10 cellular contexts compared by ENCODE assay signal in genomic region chr1:31295874-31296485, GRCh38. TPM values are rescaled to one million over a fixed set of nuclear protein-coding genes. Genes with fewer than 3 reads are reported as not detected.
DNase-seq lines count a peak whose midpoint lies in the region; ATAC-seq, FAIRE-seq and TF ChIP-seq lines count a peak whose summit lies in the region.
"Had no signal": no experiment of that assay in that cellular context is flagged by ENCODE, and none has a peak within 500 bp of the region (broad histone marks: within the 10 kb centered on the region; RNA-seq: fewer than 3 reads in every experiment).

No MANE protein-coding gene starts in this region.

- H3K4me1 Mint-ChIP-seq in CD4-positive, alpha-beta T cell (ENCODE audit: low read depth): peaks cover 13% of the 10 kb centered on the region
- peaks cover 16% of the 10 kb centered on the region for H3K4me1 Mint-ChIP-seq in neural progenitor cell

- H3K4me2 ChIP-seq in MM.1S (ENCODE audit: low read depth, low read length) (peak overlapping the region; percentile 89), endothelial cell of umbilical vein (ENCODE audit: insufficient read depth, low read length) (peak overlapping the region; percentile 97), neural progenitor cell (peak overlapping the region; percentile 84)

- H3K9me1 ChIP-seq in endothelial cell of umbilical vein (replicated peaks; ENCODE audit: control insufficient read depth, extremely low read depth, insufficient read depth, low read length): no peaks in the 10 kb centered on the region

- peak overlapping the region; percentile 90 for H3K4me3 ChIP-seq in MM.1S (ENCODE audit: low read length)
- peak overlapping the region; percentile 98 to 100 (median 98) for H3K4me3 ChIP-seq in endothelial cell of umbilical vein (replicated peaks in 1 of 3; ENCODE audit: insufficient read depth in 1 of 3, low read depth in 1 of 3, low read length in 3 of 3)
- peak overlapping the region; percentile 84 for H3K4me3 ChIP-seq in neural progenitor cell

- H3K9me2 ChIP-seq in MM.1S (replicated peaks; ENCODE audit: insufficient read depth, low read length): no peaks in the 10 kb centered on the region

- H3K79me2 ChIP-seq in MM.1S (ENCODE audit: low read length) (peaks cover 86% of the 10 kb centered on the region), endothelial cell of umbilical vein (ENCODE audit: control insufficient read depth, insufficient read depth, low read length) (peaks cover 58% of the 10 kb centered on the region), neural progenitor cell (ENCODE audit: low read depth) (peaks cover 84% of the 10 kb centered on the region)

- no peak for DNase-seq in CD4-positive, alpha-beta T cell
- no peak for DNase-seq in MM.1S
- DNase-seq in endothelial cell of umbilical vein (ENCODE audit: low read depth, low spot score): no peak
- DNase-seq in neural progenitor cell (ENCODE audit: low spot score): no peak
- DNase-seq in activated gamma-delta T cell treated with Interleukin-2 at 50 U/mL for 16 hours: no peak
- no peak for DNase-seq in retina

- H2AFZ ChIP-seq in MM.1S (ENCODE audit: low read length) (peak overlapping the region; percentile 82), endothelial cell of umbilical vein (ENCODE audit: low read depth, low read length) (peak overlapping the region; percentile 88), neural progenitor cell (replicated peaks) (peak overlapping the region; percentile 58)

- intact Hi-C loops in CD4-positive, alpha-beta T cell (cut with DNase I, micrococcal nuclease): loop anchor here in 1 of 2 experiments (2.0 to 10.0 kb wide), 5 partner anchors 231 to 1519 kb away; partner anchors contain the start of genes PEF1, PUM1, RBBP4 and S100PBP
- intact Hi-C loops in endothelial cell of umbilical vein (cut with micrococcal nuclease): loop anchor here (1.0 to 2.0 kb wide), 4 partner anchors 10 to 253 kb away; partner anchors contain the start of gene PUM1

- CTCF ChIA-PET in CD4-positive, alpha-beta T cell (lab: Charles Lee): no interaction called here
- CTCF ChIA-PET in endothelial cell of umbilical vein (lab: Charles Lee): interaction anchor here (0.6 to 2.4 kb wide), 8 partner anchors 10 to 126 kb away, joined by 3 to 8 read pairs (median 4); no protein-coding TSS in a partner anchor

- no peak for ATAC-seq in CD4-positive, alpha-beta T cell (ENCODE audit: poor library complexity)
- no peak for ATAC-seq in esophagus mucosa
- no peak for ATAC-seq in GM19023 (IDR thresholded peaks at IDR 0.05; ENCODE audit: unreplicated experiment)

- H3K9me3 Mint-ChIP-seq in CD4-positive, alpha-beta T cell: no peaks in the 10 kb centered on the region
- no peaks in the 10 kb centered on the region for H3K9me3 Mint-ChIP-seq in neural progenitor cell
- H3K9me3 Mint-ChIP-seq: activated CD8-positive, alpha-beta T cell treated with anti-CD3 and anti-CD28 coated beads for 36 hours had no signal

- H3K36me3 ChIP-seq in MM.1S (replicated peaks; ENCODE audit: insufficient read depth, low read length) (peaks cover 5% of the 10 kb centered on the region; the same call in 1 of the 2 replicates), endothelial cell of umbilical vein (ENCODE audit: control insufficient read depth in 2 of 2, extremely low read depth in 1 of 2, insufficient read depth in 2 of 2, low read length in 2 of 2) (peaks cover 6 to 14% of the 10 kb centered on the region in 2 experiments), neural progenitor cell (no peaks in the 10 kb centered on the region)

- no peaks in the 10 kb centered on the region for H3K27me3 Mint-ChIP-seq in CD4-positive, alpha-beta T cell
- no peaks in the 10 kb centered on the region for H3K27me3 Mint-ChIP-seq in neural progenitor cell (ENCODE audit: insufficient read depth, low read depth)
- H3K27me3 Mint-ChIP-seq: activated CD8-positive, alpha-beta T cell treated with anti-CD3 and anti-CD28 coated beads for 36 hours had no signal

- peaks cover 12% of the 10 kb centered on the region for H3K4me1 ChIP-seq in MM.1S (ENCODE audit: low read length)
- peaks cover 20% of the 10 kb centered on the region for H3K4me1 ChIP-seq in endothelial cell of umbilical vein (ENCODE audit: control insufficient read depth, extremely low read depth, insufficient read depth, low read length)
- H3K4me1 ChIP-seq in neural progenitor cell: peaks cover 17% of the 10 kb centered on the region

- BruUV-seq in endothelial cell of umbilical vein (replicated peaks; lab: Mats Ljungman, UMichigan): TSS peak; percentile 61

- no peaks in the 10 kb centered on the region for H4K20me1 ChIP-seq in MM.1S (ENCODE audit: insufficient read depth, low read length)
- H4K20me1 ChIP-seq in endothelial cell of umbilical vein (replicated peaks; ENCODE audit: control insufficient read depth, extremely low read depth, insufficient read depth, low read length): no peaks in the 10 kb centered on the region
- H4K20me1 ChIP-seq in neural progenitor cell (ENCODE audit: low read depth): peaks cover 7% of the 10 kb centered on the region

- POLR2A ChIA-PET in CD4-positive, alpha-beta T cell (lab: Charles Lee): interaction anchor here (0.6 to 1.9 kb wide), 8 partner anchors 12 to 1831 kb away, joined by 3 to 5 read pairs (median 4); partner anchors contain the start of genes PEF1, PUM1, RBBP4 and ZBTB8OS
- POLR2A ChIA-PET in endothelial cell of umbilical vein (lab: Charles Lee): interaction anchor here (0.7 to 1.2 kb wide), 5 partner anchors 9 to 123 kb away, joined by 3 to 5 read pairs (median 4); no protein-coding TSS in a partner anchor

- H3K4me3 Mint-ChIP-seq in CD4-positive, alpha-beta T cell: no peak overlapping the region
- H3K4me3 Mint-ChIP-seq in neural progenitor cell: no peak overlapping the region
- H3K4me3 Mint-ChIP-seq: activated CD8-positive, alpha-beta T cell treated with anti-CD3 and anti-CD28 coated beads for 36 hours; natural killer cell had no signal

- peaks cover 27% of the 10 kb centered on the region for H3K36me3 Mint-ChIP-seq in CD4-positive, alpha-beta T cell (ENCODE audit: low read depth)
- H3K36me3 Mint-ChIP-seq in neural progenitor cell: peaks cover 9% of the 10 kb centered on the region
- H3K36me3 Mint-ChIP-seq: natural killer cell had no signal

- dilution Hi-C loops in endothelial cell of umbilical vein (cut with MboI; ENCODE audit: extremely low pct_ligation_motif_present, low sequenced_read_pairs): no loop called here

- H3K9ac ChIP-seq in MM.1S (ENCODE audit: low read length): peak overlapping the region; percentile 88
- peak overlapping the region; percentile 97 for H3K9ac ChIP-seq in endothelial cell of umbilical vein (replicated peaks; ENCODE audit: extremely low read depth, insufficient read depth, low read length)
- H3K9ac ChIP-seq in neural progenitor cell: peak overlapping the region; percentile 92

- H3K27ac Mint-ChIP-seq in CD4-positive, alpha-beta T cell: no peak overlapping the region
- H3K27ac Mint-ChIP-seq in neural progenitor cell: no peak overlapping the region
- H3K27ac Mint-ChIP-seq: activated CD8-positive, alpha-beta T cell treated with anti-CD3 and anti-CD28 coated beads for 36 hours; natural killer cell had no signal

- no peaks in the 10 kb centered on the region for H3F3A ChIP-seq in MM.1S (ENCODE audit: insufficient read depth, low read length)
- H3F3A ChIP-seq in neural progenitor cell (ENCODE audit: low read depth): peaks cover 4% of the 10 kb centered on the region

- H3K27me3 ChIP-seq in CD4-positive, alpha-beta T cell (ENCODE audit: control insufficient read depth, insufficient read depth, low read length): no peaks in the 10 kb centered on the region
- H3K27me3 ChIP-seq in MM.1S (replicated peaks; ENCODE audit: insufficient read depth, low read length) (no peaks in the 10 kb centered on the region), endothelial cell of umbilical vein (ENCODE audit: control insufficient read depth in 2 of 2, insufficient read depth in 2 of 2, low read length in 2 of 2) (no peaks in the 10 kb centered on the region), neural progenitor cell (no peaks in the 10 kb centered on the region)

- TF ChIP-seq POLR2A in endothelial cell of umbilical vein (IDR thresholded peaks at IDR 0.05; ENCODE audit: low read depth, low read length): no peak

- H3K27ac ChIP-seq in CD4-positive, alpha-beta T cell (ENCODE audit: low read depth, low read length): peak overlapping the region; percentile 83
- peak overlapping the region; percentile 58 for H3K27ac ChIP-seq in MM.1S (ENCODE audit: low read length)
- H3K27ac ChIP-seq in endothelial cell of umbilical vein (ENCODE audit: insufficient read depth, low read depth, low read length): peak overlapping the region; percentile 81
- H3K27ac ChIP-seq in neural progenitor cell: no peak overlapping the region

- no peak for TF ChIP-seq CTCF in CD4-positive, alpha-beta T cell (IDR thresholded peaks at IDR 0.05)
- no peak for TF ChIP-seq CTCF in MM.1S (IDR thresholded peaks at IDR 0.05; ENCODE audit: low read length)
- TF ChIP-seq CTCF in endothelial cell of umbilical vein (IDR thresholded peaks at IDR 0.05; ENCODE audit: extremely low read depth in 1 of 2, insufficient read depth in 1 of 2, low read depth in 1 of 2, low read length in 2 of 2): no peak
- TF ChIP-seq CTCF in neural progenitor cell (IDR thresholded peaks at IDR 0.05): no peak

- no peaks in the 10 kb centered on the region for H3K9me3 ChIP-seq in CD4-positive, alpha-beta T cell (ENCODE audit: control insufficient read depth, low read length)
- H3K9me3 ChIP-seq in MM.1S (replicated peaks; ENCODE audit: insufficient read depth, low read length): no peaks in the 10 kb centered on the region
- no peaks in the 10 kb centered on the region for H3K9me3 ChIP-seq in endothelial cell of umbilical vein (replicated peaks; ENCODE audit: control insufficient read depth, insufficient read depth, low read length)
- no peaks in the 10 kb centered on the region for H3K9me3 ChIP-seq in neural progenitor cell (ENCODE audit: low read depth)

- peak; percentile 38 for FAIRE-seq in endothelial cell of umbilical vein (lab: Jason Lieb, UNC)

RNA-seq across cellular contexts. Expression of gene SNRNP40, which starts 0.6 kb away (rescaled TPM):
- 10 to 100 TPM; 48.4 to 53.7 TPM for total RNA-seq in CD4-positive, alpha-beta T cell
- total RNA-seq in endothelial cell of umbilical vein: 78.1 and 85.3 TPM in 2 replicates
- 57.8 and 66.3 TPM in 2 replicates for polyA plus RNA-seq in endothelial cell of umbilical vein
- polyA plus RNA-seq in endothelial cell of umbilical vein (2011; cell fraction: cytosol; rRNA removed): 67.2 and 73.5 TPM in 2 replicates
- 61.5 and 69.7 TPM in 2 replicates for polyA plus RNA-seq in endothelial cell of umbilical vein (2011; cell fraction: nucleus; rRNA removed)
- polyA plus RNA-seq in endothelial cell of umbilical vein (2012): 43.3 and 68.8 TPM in 2 replicates
- polyA minus RNA-seq in endothelial cell of umbilical vein: 112 and 115 TPM in 2 replicates
- polyA minus RNA-seq in endothelial cell of umbilical vein (2011; cell fraction: cytosol; rRNA and poly(A)+ RNA removed): 88.8 TPM
- polyA minus RNA-seq in endothelial cell of umbilical vein (2011; cell fraction: nucleus; rRNA and poly(A)+ RNA removed): 44.0 and 66.4 TPM in 2 replicates
- 163 and 179 TPM in 2 replicates for total RNA-seq in neural progenitor cell (ENCODE audit: low replicate concordance)
- total RNA-seq in esophagus mucosa: 41.6 TPM

RNA-seq across cellular contexts. Expression of gene ZCCHC17, which starts 0.9 kb away (rescaled TPM):
- 1 to 10 TPM; 7.3 to 7.6 TPM for total RNA-seq in CD4-positive, alpha-beta T cell
- total RNA-seq in endothelial cell of umbilical vein (40.4 and 41.4 TPM in 2 replicates), neural progenitor cell (ENCODE audit: low replicate concordance) (51.1 and 55.0 TPM in 2 replicates), esophagus mucosa (17.5 TPM)
- 31.6 and 32.0 TPM in 2 replicates for polyA plus RNA-seq in endothelial cell of umbilical vein
- polyA plus RNA-seq in endothelial cell of umbilical vein (2011; cell fraction: cytosol; rRNA removed): 46.1 and 46.2 TPM in 2 replicates
- polyA plus RNA-seq in endothelial cell of umbilical vein (2011; cell fraction: nucleus; rRNA removed): 20.2 and 27.8 TPM in 2 replicates
- 50.7 and 63.5 TPM in 2 replicates for polyA plus RNA-seq in endothelial cell of umbilical vein (2012)
- 19.1 and 25.5 TPM in 2 replicates for polyA minus RNA-seq in endothelial cell of umbilical vein
- polyA minus RNA-seq in endothelial cell of umbilical vein (2011; cell fraction: cytosol; rRNA and poly(A)+ RNA removed): 11.6 TPM
- polyA minus RNA-seq in endothelial cell of umbilical vein (2011; cell fraction: nucleus; rRNA and poly(A)+ RNA removed): 7.6 and 10.7 TPM in 2 replicates

RNA-seq across cellular contexts. Expression of gene NKAIN1, which starts 56.3 kb away (rescaled TPM):
- total RNA-seq in CD4-positive, alpha-beta T cell: not detected
- total RNA-seq in endothelial cell of umbilical vein (0.23 and 0.40 TPM in 2 replicates), neural progenitor cell (ENCODE audit: low replicate concordance) (14.5 and 24.0 TPM in 2 replicates), esophagus mucosa (0.92 TPM)
- polyA plus RNA-seq in endothelial cell of umbilical vein: 0.29 and 0.60 TPM in 2 replicates
- 0.14 and 0.21 TPM in 2 replicates for polyA plus RNA-seq in endothelial cell of umbilical vein (2011; cell fraction: cytosol; rRNA removed)
- not detected in 2 replicates for polyA plus RNA-seq in endothelial cell of umbilical vein (2011; cell fraction: nucleus; rRNA removed)
- 0.16 and 0.27 TPM in 2 replicates for polyA plus RNA-seq in endothelial cell of umbilical vein (2012)
- 0.12 and 0.28 TPM in 2 replicates for polyA minus RNA-seq in endothelial cell of umbilical vein
- not detected for polyA minus RNA-seq in endothelial cell of umbilical vein (2011; cell fraction: cytosol; rRNA and poly(A)+ RNA removed)
- not detected in 2 replicates for polyA minus RNA-seq in endothelial cell of umbilical vein (2011; cell fraction: nucleus; rRNA and poly(A)+ RNA removed)
- total RNA-seq: activated CD8-positive, alpha-beta T cell treated with anti-CD3 and anti-CD28 coated beads for 36 hours; natural killer cell had no signal
